Comparison of ENCODE assay signal across 1 cellular context in genomic region chr1:94909486-94909885, GRCh38.
TF ChIP-seq lines count a peak whose summit lies in the region.

No MANE protein-coding gene starts in this region.

TF ChIP-seq in HEK293, 187 proteins besides CTCF, POLR2A, EP300 and RAD21:
- TF ChIP-seq ZNF341 (tag by site-specific recombination; IDR thresholded peaks at IDR 0.05; ENCODE audit: low read depth) (peak; percentile 49), KLF10 (tag by site-specific recombination; IDR thresholded peaks at IDR 0.05) (no peak), ZNF843 (tag by site-specific recombination; IDR thresholded peaks at IDR 0.05) (no peak), MZF1 (tag by site-specific recombination; IDR thresholded peaks at IDR 0.05; ENCODE audit: borderline replicate concordance) (0 out of 2 replicates have a peak, but pooled peaks have one; percentile 28)
- TF ChIP-seq, protein P1, sequence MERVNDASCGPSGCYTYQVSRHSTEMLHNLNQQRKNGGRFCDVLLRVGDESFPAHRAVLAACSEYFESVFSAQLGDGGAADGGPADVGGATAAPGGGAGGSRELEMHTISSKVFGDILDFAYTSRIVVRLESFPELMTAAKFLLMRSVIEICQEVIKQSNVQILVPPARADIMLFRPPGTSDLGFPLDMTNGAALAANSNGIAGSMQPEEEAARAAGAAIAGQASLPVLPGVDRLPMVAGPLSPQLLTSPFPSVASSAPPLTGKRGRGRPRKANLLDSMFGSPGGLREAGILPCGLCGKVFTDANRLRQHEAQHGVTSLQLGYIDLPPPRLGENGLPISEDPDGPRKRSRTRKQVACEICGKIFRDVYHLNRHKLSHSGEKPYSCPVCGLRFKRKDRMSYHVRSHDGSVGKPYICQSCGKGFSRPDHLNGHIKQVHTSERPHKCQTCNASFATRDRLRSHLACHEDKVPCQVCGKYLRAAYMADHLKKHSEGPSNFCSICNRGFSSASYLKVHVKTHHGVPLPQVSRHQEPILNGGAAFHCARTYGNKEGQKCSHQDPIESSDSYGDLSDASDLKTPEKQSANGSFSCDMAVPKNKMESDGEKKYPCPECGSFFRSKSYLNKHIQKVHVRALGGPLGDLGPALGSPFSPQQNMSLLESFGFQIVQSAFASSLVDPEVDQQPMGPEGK (tag by site-specific recombination; IDR thresholded peaks at IDR 0.05): 0 out of 2 replicates have a peak, but pooled peaks have one; percentile 21
